Comparison of ENCODE assay signal across 13 cellular contexts in genomic region chr1:14136152-14136763, GRCh38.
"Had no signal": no experiment of that assay in that cellular context is flagged by ENCODE, and none has a peak within 500 bp of the region (broad histone marks: within the 10 kb centered on the region; RNA-seq: fewer than 3 reads in every experiment).

No MANE protein-coding gene starts in this region.

- H3K9me3 Mint-ChIP-seq: activated CD4-positive, alpha-beta memory T cell treated with anti-CD3 and anti-CD28 coated beads, Interleukin-2, amount 10 ng/mL, durations not matched to agents 7 days and 5 days; activated naive CD8-positive, alpha-beta T cell treated with anti-CD3 and anti-CD28 coated beads for 36 hours; T-helper 2 cell treated with Interferon-gamma antibody and Interleukin-4, amounts not matched to agents 5 μg/mL and 100 μg/mL, for 36 hours had no signal

- H3K27me3 Mint-ChIP-seq: activated CD4-positive, alpha-beta memory T cell treated with anti-CD3 and anti-CD28 coated beads, Interleukin-2, amount 10 ng/mL, durations not matched to agents 7 days and 5 days; activated naive CD8-positive, alpha-beta T cell treated with anti-CD3 and anti-CD28 coated beads for 36 hours had no signal

- H3K36me3 ChIP-seq: lower lobe of right lung, vagina had no signal

- H3K4me3 ChIP-seq: lower lobe of right lung, vagina had no signal

- H3K27me3 ChIP-seq: vagina had no signal

- DNase-seq: activated CD4-positive, alpha-beta memory T cell treated with anti-CD3 and anti-CD28 coated beads, Interleukin-2, amount 10 ng/mL, durations not matched to agents 7 days and 5 days; activated CD4-positive, CD25-positive, alpha-beta regulatory T cell treated with anti-CD3 and anti-CD28 coated beads, Interleukin-2, amount 50 U/mL, for 72 hours; activated gamma-delta T cell treated with Interleukin-2 at 50 U/mL for 16 hours; activated naive CD8-positive, alpha-beta T cell treated with anti-CD3 and anti-CD28 coated beads for 36 hours; activated T-cell treated with anti-CD3 and anti-CD28 coated beads, Interleukin-2, amount 50 U/mL, for 48 hours; anterior cingulate cortex; foreskin melanocyte; head of caudate nucleus; lower lobe of right lung; midbrain; retina had no signal

- H3K4me1 Mint-ChIP-seq: activated CD4-positive, alpha-beta memory T cell treated with anti-CD3 and anti-CD28 coated beads, Interleukin-2, amount 10 ng/mL, durations not matched to agents 7 days and 5 days; activated naive CD8-positive, alpha-beta T cell treated with anti-CD3 and anti-CD28 coated beads for 36 hours had no signal

- H3K9me3 ChIP-seq: lower lobe of right lung, vagina had no signal

- ATAC-seq: lower lobe of right lung had no signal

- H3K36me3 Mint-ChIP-seq: activated naive CD8-positive, alpha-beta T cell treated with anti-CD3 and anti-CD28 coated beads for 36 hours had no signal

- H3K4me3 Mint-ChIP-seq: activated CD4-positive, alpha-beta memory T cell treated with anti-CD3 and anti-CD28 coated beads, Interleukin-2, amount 10 ng/mL, durations not matched to agents 7 days and 5 days; activated naive CD8-positive, alpha-beta T cell treated with anti-CD3 and anti-CD28 coated beads for 36 hours; T-helper 2 cell treated with Interferon-gamma antibody and Interleukin-4, amounts not matched to agents 5 μg/mL and 100 μg/mL, for 36 hours had no signal

- H3K27ac Mint-ChIP-seq: activated CD4-positive, alpha-beta memory T cell treated with anti-CD3 and anti-CD28 coated beads, Interleukin-2, amount 10 ng/mL, durations not matched to agents 7 days and 5 days; activated naive CD8-positive, alpha-beta T cell treated with anti-CD3 and anti-CD28 coated beads for 36 hours; T-helper 2 cell treated with Interferon-gamma antibody and Interleukin-4, amounts not matched to agents 5 μg/mL and 100 μg/mL, for 36 hours had no signal

- H3K27ac ChIP-seq: lower lobe of right lung, vagina had no signal
